Comparison of ENCODE assay signal across 9 cellular contexts in genomic region chr5:982377-983237, GRCh38. TPM values are rescaled to one million over a fixed set of nuclear protein-coding genes. Genes with fewer than 3 reads are reported as not detected.
A peak's percentile ranks its signal among the peaks of the same experiment; 100 is the strongest.
DNase-seq lines count a peak whose midpoint lies in the region; ATAC-seq, FAIRE-seq and TF ChIP-seq lines count a peak whose summit lies in the region.
"Had no signal": no experiment of that assay in that cellular context is flagged by ENCODE, and none has a peak within 500 bp of the region (broad histone marks: within the 10 kb centered on the region; RNA-seq: fewer than 3 reads in every experiment).

No MANE protein-coding gene starts in this region.

- FAIRE-seq in H1 (lab: Jason Lieb, UNC): peak; percentile 19

- H3K18ac ChIP-seq in H1 (ENCODE audit: extremely low read depth, low read length): no peak overlapping the region; the same call in 1 of the 2 replicates

- intact Hi-C loops in posterior vena cava (cut with DNase I): no loop called here
- intact Hi-C loops in activated T-helper 1 cell treated with anti-CD3 and anti-CD28 coated beads, Interleukin-12 subunit alpha, Interleukin-12 subunit beta, Interleukin-2, Interleukin-4 antibody, amounts not matched to agents 30 ng/mL and 10 ng/mL and 1 ng/mL, durations not matched to agents 14 hours and 24 hours and 36 hours (cut with micrococcal nuclease): no loop called here

- no peak overlapping the region for H3K14ac ChIP-seq in H1 (ENCODE audit: insufficient read length)

- TF ChIP-seq CTCF in GM12872 (IDR thresholded peaks at IDR 0.05; ENCODE audit: insufficient read depth, low read depth, low read length) (peak; percentile 57), H1 (IDR thresholded peaks at IDR 0.05; ENCODE audit: control extremely low read depth in 1 of 3, insufficient read depth in 1 of 3, low read depth in 1 of 3, low read length in 3 of 3) (peak; percentile 76 to 88 (median 78)), GM20000 (IDR thresholded peaks at IDR 0.05; ENCODE audit: extremely low read depth, missing control alignments) (no peak)

- no peak overlapping the region for H2BK120ac ChIP-seq in H1 (replicated peaks; ENCODE audit: low read depth, low read length)

- 78% methylated on average over 16 of the region's 27 CpGs; no CpG with 5 or more reads in 1 of the 2 experiments for WGBS in H1 (ENCODE audit: extremely low coverage in 1 of 2, insufficient coverage in 1 of 2, insufficient read length in 1 of 2, insufficient replicate concordance in 2 of 2, low coverage in 1 of 2, low lambda C conversion rate in 2 of 2, missing lambda C conversion rate in 1 of 2), 2 experiments

- no peaks in the 10 kb centered on the region for H3K36me3 ChIP-seq in H1 (ENCODE audit: control insufficient read depth in 2 of 4, insufficient read depth in 4 of 4, low read length in 3 of 4)

- H3K56ac ChIP-seq in H1 (replicated peaks; ENCODE audit: insufficient read length, low read depth, low read length): peak overlapping the region; percentile 69

- no peaks in the 10 kb centered on the region for H3K9me3 ChIP-seq in H1 (ENCODE audit: insufficient read depth in 2 of 2, low read depth in 1 of 2, low read length in 1 of 2)

- TF ChIP-seq RAD21 in H1 (IDR thresholded peaks at IDR 0.05 in 1 of 2, conservative IDR thresholded peaks at IDR 0.05 in 1 of 2; ENCODE audit: low read depth in 2 of 2, low read length in 2 of 2): peak; percentile 43 to 68

- no peaks in the 10 kb centered on the region; the same call in 1 of the 2 replicates for H3K79me1 ChIP-seq in H1 (ENCODE audit: low read depth, low read length)

- H2AK5ac ChIP-seq in H1 (ENCODE audit: low read depth, low read length): no peak overlapping the region

- peaks cover 30% of the 10 kb centered on the region for H3K4me1 Mint-ChIP-seq in activated T-helper 1 cell treated with anti-CD3 and anti-CD28 coated beads, Interleukin-12 subunit alpha, Interleukin-12 subunit beta, Interleukin-2, Interleukin-4 antibody, amounts not matched to agents 30 ng/mL and 10 ng/mL and 1 ng/mL, durations not matched to agents 14 hours and 24 hours and 36 hours (ENCODE audit: low read depth)
- H3K4me1 Mint-ChIP-seq in activated T-cell treated with anti-CD3 and anti-CD28 coated beads, Interleukin-2, amount 50 U/mL, for 72 hours (ENCODE audit: low read depth): peaks cover 22% of the 10 kb centered on the region

- H3K23me2 ChIP-seq in H1 (ENCODE audit: low read depth, low read length): peaks cover 4% of the 10 kb centered on the region; the same call in 1 of the 2 replicates

- no peak for TF ChIP-seq EP300 in H1 (IDR thresholded peaks at IDR 0.05; ENCODE audit: borderline replicate concordance in 1 of 2, low read depth in 2 of 2, low read length in 2 of 2)

- H3K4me2 ChIP-seq in H1 (ENCODE audit: insufficient read depth in 1 of 2, low read depth in 2 of 2, low read length in 2 of 2): no peak overlapping the region

- no peak overlapping the region for H2BK15ac ChIP-seq in H1 (ENCODE audit: low read length)

- no peak for ATAC-seq in activated T-cell treated with anti-CD3 and anti-CD28 coated beads, Interleukin-2, amount 50 U/mL, for 72 hours (replicated peaks in 1 of 2)

- no peak overlapping the region for H3K9ac ChIP-seq in H1 (replicated peaks in 1 of 4; ENCODE audit: extremely low read depth in 1 of 4, low read depth in 3 of 4, low read length in 3 of 4)

- H3K36me3 Mint-ChIP-seq in activated T-helper 1 cell treated with anti-CD3 and anti-CD28 coated beads, Interleukin-12 subunit alpha, Interleukin-12 subunit beta, Interleukin-2, Interleukin-4 antibody, amounts not matched to agents 30 ng/mL and 10 ng/mL and 1 ng/mL, durations not matched to agents 14 hours and 24 hours and 36 hours (ENCODE audit: low read depth): peaks cover 6% of the 10 kb centered on the region
- peaks cover 10 to 16% of the 10 kb centered on the region in 2 donors for H3K36me3 Mint-ChIP-seq in activated T-cell treated with anti-CD3 and anti-CD28 coated beads, Interleukin-2, amount 50 U/mL, for 72 hours (ENCODE audit: insufficient read depth in 2 of 2)

- POLR2A ChIA-PET in H1 (lab: Charles Lee; ENCODE audit: partially characterized antibody): no interaction called here

- H2BK20ac ChIP-seq in H1 (ENCODE audit: low read length): no peak overlapping the region

- no peaks in the 10 kb centered on the region for H3K27me3 ChIP-seq in H1 (replicated peaks in 1 of 4; ENCODE audit: control insufficient read depth in 3 of 4, extremely low read depth in 1 of 4, insufficient read depth in 3 of 4, low read length in 3 of 4)

- H3K79me2 ChIP-seq in H1 (ENCODE audit: control insufficient read depth in 1 of 2, insufficient read depth in 2 of 2, low read length in 2 of 2): no peaks in the 10 kb centered on the region

- H4K20me1 ChIP-seq in H1 (replicated peaks in 1 of 2; ENCODE audit: control insufficient read depth in 1 of 2, insufficient read depth in 2 of 2, low read length in 2 of 2): peaks cover 0 to 4% of the 10 kb centered on the region in 2 experiments

- H4K5ac ChIP-seq in H1 (ENCODE audit: insufficient read length, low read depth, low read length): no peak overlapping the region

- no peak overlapping the region for H2BK5ac ChIP-seq in H1 (ENCODE audit: low read depth, low read length)

- TF ChIP-seq POLR2A in H1 (IDR thresholded peaks at IDR 0.05; ENCODE audit: control extremely low read depth in 1 of 2, low read depth in 2 of 2, low read length in 2 of 2): no peak

- H4K8ac ChIP-seq in H1 (ENCODE audit: extremely low read depth, insufficient read depth, low read length): peak overlapping the region; percentile 92

- DNase-seq in NCI-H1694 (lab: John Stamatoyannopoulos, UW) (peak; percentile 70), H1 (ENCODE audit: low read depth in 1 of 2, low spot score in 2 of 2) (peak; percentile 38 to 88), posterior vena cava (ENCODE audit: low spot score) (peak; percentile 72), GM20000 (ENCODE audit: low spot score) (no peak)
- no peak for DNase-seq in activated T-helper 1 cell treated with anti-CD3 and anti-CD28 coated beads, Interleukin-12 subunit alpha, Interleukin-12 subunit beta, Interleukin-2, Interleukin-4 antibody, amounts not matched to agents 30 ng/mL and 10 ng/mL and 1 ng/mL, durations not matched to agents 14 hours and 24 hours and 36 hours (ENCODE audit: low spot score)
- no peak for DNase-seq in activated T-cell treated with anti-CD3 and anti-CD28 coated beads, Interleukin-2, amount 50 U/mL, for 72 hours

- H3K27me3 Mint-ChIP-seq in activated T-helper 1 cell treated with anti-CD3 and anti-CD28 coated beads, Interleukin-12 subunit alpha, Interleukin-12 subunit beta, Interleukin-2, Interleukin-4 antibody, amounts not matched to agents 30 ng/mL and 10 ng/mL and 1 ng/mL, durations not matched to agents 14 hours and 24 hours and 36 hours (ENCODE audit: insufficient read depth): peaks cover 4% of the 10 kb centered on the region
- peaks cover 38% of the 10 kb centered on the region for H3K27me3 Mint-ChIP-seq in activated T-cell treated with anti-CD3 and anti-CD28 coated beads, Interleukin-2, amount 50 U/mL, for 72 hours (ENCODE audit: low read depth)

- no peak overlapping the region for H3K4ac ChIP-seq in H1 (replicated peaks; ENCODE audit: insufficient read length, low read depth, low read length)

- no peak overlapping the region for H3K27ac ChIP-seq in H1 (ENCODE audit: low read depth, low read length)
- H3K27ac ChIP-seq: coronary artery had no signal

- H3K4me3 ChIP-seq in H1 (ENCODE audit: extremely low read depth in 1 of 4, insufficient read depth in 2 of 4, low read depth in 3 of 4, low read length in 4 of 4): no peak overlapping the region
- H3K4me3 ChIP-seq: coronary artery, skin epidermis had no signal

- peak overlapping the region; percentile 80; the same call in 1 of the 2 replicates for H2BK12ac ChIP-seq in H1 (ENCODE audit: low read depth, low read length)

- H4K91ac ChIP-seq in H1 (replicated peaks; ENCODE audit: insufficient read length, low read length): peak overlapping the region; percentile 40

- H3K27ac Mint-ChIP-seq in activated T-helper 1 cell treated with anti-CD3 and anti-CD28 coated beads, Interleukin-12 subunit alpha, Interleukin-12 subunit beta, Interleukin-2, Interleukin-4 antibody, amounts not matched to agents 30 ng/mL and 10 ng/mL and 1 ng/mL, durations not matched to agents 14 hours and 24 hours and 36 hours: no peak overlapping the region
- no peak overlapping the region for H3K27ac Mint-ChIP-seq in activated T-cell treated with anti-CD3 and anti-CD28 coated beads, Interleukin-2, amount 50 U/mL, for 72 hours

- H3K4me1 ChIP-seq in H1 (replicated peaks in 1 of 4; ENCODE audit: control insufficient read depth in 3 of 4, insufficient read depth in 4 of 4, low read length in 3 of 4): peaks cover 0 to 4% (median under 1%) of the 10 kb centered on the region in 4 experiments; a peak in 4 of 7 replicates

- H3K9me3 Mint-ChIP-seq in activated T-helper 1 cell treated with anti-CD3 and anti-CD28 coated beads, Interleukin-12 subunit alpha, Interleukin-12 subunit beta, Interleukin-2, Interleukin-4 antibody, amounts not matched to agents 30 ng/mL and 10 ng/mL and 1 ng/mL, durations not matched to agents 14 hours and 24 hours and 36 hours: peaks cover 5% of the 10 kb centered on the region
- H3K9me3 Mint-ChIP-seq in activated T-cell treated with anti-CD3 and anti-CD28 coated beads, Interleukin-2, amount 50 U/mL, for 72 hours: peaks cover 11 to 13% of the 10 kb centered on the region in 2 donors

- peak overlapping the region; percentile 82; the same call in 1 of the 2 replicates for H2AFZ ChIP-seq in H1 (ENCODE audit: low read length)

- H3K23ac ChIP-seq in H1 (ENCODE audit: insufficient read length): no peak overlapping the region

- CTCF ChIA-PET in H1 (lab: Charles Lee; ENCODE audit: partially characterized antibody): interaction anchor here (0.6 to 5.0 kb wide), 25 partner anchors 10 to 327 kb away, joined by 3 to 39 read pairs (median 4); partner anchors contain the start of gene NKD2

- H3K4me3 Mint-ChIP-seq in activated T-helper 1 cell treated with anti-CD3 and anti-CD28 coated beads, Interleukin-12 subunit alpha, Interleukin-12 subunit beta, Interleukin-2, Interleukin-4 antibody, amounts not matched to agents 30 ng/mL and 10 ng/mL and 1 ng/mL, durations not matched to agents 14 hours and 24 hours and 36 hours: no peak overlapping the region
- no peak overlapping the region for H3K4me3 Mint-ChIP-seq in activated T-cell treated with anti-CD3 and anti-CD28 coated beads, Interleukin-2, amount 50 U/mL, for 72 hours

RNA-seq across cellular contexts. Expression of gene NKD2, which starts 26.0 kb away (rescaled TPM):
- total RNA-seq in H1 (2021; fragmentation: NEBNext Ultra II Directional; extraction: Animal tissue kit (Norgen Biotek cat#: 25700)): 6.3 and 7.9 TPM in 2 replicates
- polyA plus RNA-seq in H1 (2011; rRNA removed): 5.5 and 7.8 TPM in 2 replicates
- 6.4 TPM for polyA plus RNA-seq in H1 (2011; cell fraction: cytosol; rRNA removed)
- 32.5 TPM for polyA plus RNA-seq in H1 (2011; cell fraction: nucleus; rRNA removed)
- 3.0 to 8.7 TPM (median 8.2 TPM) in 4 replicates for polyA plus RNA-seq in H1 (2012, experiment 1 of 2)
- polyA plus RNA-seq in H1 (2012, experiment 2 of 2): 3.8 TPM
- 6.7 TPM for polyA plus RNA-seq in H1 (2013, experiment 1 of 2)
- polyA plus RNA-seq in H1 (2013, experiment 2 of 2): 5.7 TPM
- polyA minus RNA-seq in H1 (2011; rRNA and poly(A)+ RNA removed): 1.2 and 1.3 TPM in 2 replicates
- polyA minus RNA-seq in H1 (2011; cell fraction: cytosol; rRNA and poly(A)+ RNA removed): 3.6 TPM
- polyA minus RNA-seq in H1 (2011; cell fraction: nucleus; rRNA and poly(A)+ RNA removed): 4.4 TPM
- 1 to 10 TPM; 2.7 to 5.0 TPM for total RNA-seq in posterior vena cava
- total RNA-seq in activated T-helper 1 cell treated with anti-CD3 and anti-CD28 coated beads, Interleukin-12 subunit alpha, Interleukin-12 subunit beta, Interleukin-2, Interleukin-4 antibody, amounts not matched to agents 30 ng/mL and 10 ng/mL and 1 ng/mL, durations not matched to agents 14 hours and 24 hours and 36 hours: 2.9 and 3.2 TPM in 2 replicates
- total RNA-seq in activated T-cell treated with anti-CD3 and anti-CD28 coated beads, Interleukin-2, amount 50 U/mL, for 72 hours: 10 to 100 TPM; 18.7 to 25.0 TPM

Comparison
In these comparisons a context has a peak if more than half of its experiments do, and no peak if none do; other contexts are left out.
1. DNase-seq: peak in NCI-H1694 (single experiment), H1 (2 of 2) and posterior vena cava (single experiment); none in activated T-helper 1 cell treated with anti-CD3 and anti-CD28 coated beads, Interleukin-12 subunit alpha, Interleukin-12 subunit beta, Interleukin-2, Interleukin-4 antibody, amounts not matched to agents 30 ng/mL and 10 ng/mL and 1 ng/mL, durations not matched to agents 14 hours and 24 hours and 36 hours (single experiment), GM20000 (single experiment) and activated T-cell treated with anti-CD3 and anti-CD28 coated beads, Interleukin-2, amount 50 U/mL, for 72 hours (0 of 2).